Comparison of ENCODE assay signal across 1 cellular context in genomic region chr15:92377083-92377789, GRCh38.
TF ChIP-seq lines count a peak whose summit lies in the region.

No MANE protein-coding gene starts in this region.

TF ChIP-seq in HCT116, 20 proteins besides CTCF, POLR2A, EP300 and RAD21 (continued from another document):
- TF ChIP-seq ZBTB33 (IDR thresholded peaks at IDR 0.05; ENCODE audit: extremely low read depth, insufficient replicate concordance, low read length): no peak
- no peak for TF ChIP-seq SIN3A (IDR thresholded peaks at IDR 0.05; ENCODE audit: low read depth)
- no peak for TF ChIP-seq SRF (IDR thresholded peaks at IDR 0.05; ENCODE audit: low read depth)
- TF ChIP-seq ZNF274 (IDR thresholded peaks at IDR 0.05; ENCODE audit: low read depth, low read length): no peak
- no peak for TF ChIP-seq JUND (IDR thresholded peaks at IDR 0.05)
- TF ChIP-seq ELF1 (IDR thresholded peaks at IDR 0.05; ENCODE audit: borderline replicate concordance, low read depth): no peak
- TF ChIP-seq CBX3 (IDR thresholded peaks at IDR 0.05; ENCODE audit: low read depth): no peak
- TF ChIP-seq EZH2 (IDR thresholded peaks at IDR 0.05): no peak
- TF ChIP-seq ZFX (IDR thresholded peaks at IDR 0.05): no peak
- TF ChIP-seq ATF3 (IDR thresholded peaks at IDR 0.05): no peak
- no peak for TF ChIP-seq CEBPB (IDR thresholded peaks at IDR 0.05; ENCODE audit: low read depth)
- no peak for TF ChIP-seq SP1 (IDR thresholded peaks at IDR 0.05; ENCODE audit: low read depth)
- TF ChIP-seq EGR1 (IDR thresholded peaks at IDR 0.05; ENCODE audit: low read depth): no peak
- no peak for TF ChIP-seq MAX (IDR thresholded peaks at IDR 0.05)
- no peak for TF ChIP-seq POLR2AphosphoS5 (IDR thresholded peaks at IDR 0.05; ENCODE audit: low read depth, low read length)
- TF ChIP-seq TCF7L2 (IDR thresholded peaks at IDR 0.05; ENCODE audit: borderline replicate concordance, extremely low read depth, insufficient read depth, insufficient read length): no peak
